Comparison of ENCODE assay signal across 8 cellular contexts in genomic region chr6:27839303-27840081, GRCh38.
DNase-seq lines count a peak whose midpoint lies in the region; ATAC-seq, FAIRE-seq and TF ChIP-seq lines count a peak whose summit lies in the region.

No MANE protein-coding gene starts in this region.

- no peak for FAIRE-seq in HTR-8/SVneo (lab: Jason Lieb, UNC)

- peak overlapping the region; percentile 67 for H3K4me3 ChIP-seq in fibroblast of pulmonary artery (replicated peaks; ENCODE audit: low read depth, low read length)
- H3K4me3 ChIP-seq in psoas muscle, result peak overlapping the region; percentile 89

- TF ChIP-seq CTCF in fibroblast of pulmonary artery (IDR thresholded peaks at IDR 0.05; ENCODE audit: low read length, missing control alignments) (no peak), psoas muscle (IDR thresholded peaks at IDR 0.05) (no peak)

- H3K36me3 ChIP-seq in psoas muscle (ENCODE audit: insufficient read depth in 1 of 2, low read depth in 1 of 2), result no peaks in the 10 kb centered on the region

- peak; percentile 67 for DNase-seq in DMS53 (lab: John Stamatoyannopoulos, UW)
- DNase-seq in HTR-8/SVneo (ENCODE audit: insufficient read length, low spot score), result peak; percentile 56
- DNase-seq in SKM-1 treated with dmso at 0.1 percent for 144 hours (lab: John Stamatoyannopoulos, UW; ENCODE audit: unreplicated experiment), result peak; percentile 43
- peak; percentile 76 for DNase-seq in fibroblast of pulmonary artery (ENCODE audit: low read depth)
- peak; percentile 36 to 51 for DNase-seq in psoas muscle
- DNase-seq in SIG-M5 treated with dmso at 0.1 percent for 504 hours (lab: John Stamatoyannopoulos, UW; ENCODE audit: unreplicated experiment), result no peak
- no peak for DNase-seq in inferior parietal cortex (ENCODE audit: extremely low spot score)

- intact Hi-C loops in psoas muscle (cut with DNase I), result no loop called here

- H3K4me1 ChIP-seq in psoas muscle, result peaks cover 18% of the 10 kb centered on the region

- H3K9me3 ChIP-seq in psoas muscle, result no peaks in the 10 kb centered on the region

- peaks cover 0 to 3% (median 0%) of the 10 kb centered on the region in 3 donors for H3K27me3 ChIP-seq in psoas muscle (ENCODE audit: insufficient read depth in 3 of 3, low read length in 2 of 3)

- WGBS in psoas muscle, 3 donors, result 1 to 2% (median 2%) methylated on average over 21 of the region's 21 CpGs

- ATAC-seq in psoas muscle, result no peak
- ATAC-seq in GM21786 (IDR thresholded peaks at IDR 0.05; ENCODE audit: unreplicated experiment), result no peak

- H3K27ac ChIP-seq in psoas muscle, result peak overlapping the region; percentile 91

Comparison
In these comparisons a context has a peak if more than half of its experiments do, and no peak if none do; other contexts are left out.
1. DNase-seq: peak in DMS53 (single experiment), HTR-8/SVneo (single experiment), SKM-1 treated with dmso at 0.1 percent for 144 hours (single experiment), fibroblast of pulmonary artery (single experiment) and psoas muscle (2 of 2); none in SIG-M5 treated with dmso at 0.1 percent for 504 hours (single experiment) and inferior parietal cortex (single experiment).